ENCODE assay signal across 8 cellular contexts in genomic region chr19:32971012-32971595, GRCh38. TPM values are rescaled to one million over a fixed set of nuclear protein-coding genes. Genes with fewer than 3 reads are reported as not detected.
A peak's percentile ranks its signal among the peaks of the same experiment; 100 is the strongest.
DNase-seq lines count a peak whose midpoint lies in the region; ATAC-seq and TF ChIP-seq lines count a peak whose summit lies in the region.

No MANE protein-coding gene starts in this region.

- no peaks in the 10 kb centered on the region for H3K27me3 ChIP-seq in testis

- intact Hi-C loops in activated CD4-positive, alpha-beta T cell treated with anti-CD3 and anti-CD28 coated beads for 36 hours (cut with DNase I, micrococcal nuclease), result loop anchor here (1.0 to 5.0 kb wide), 3 partner anchors 206 to 551 kb away; partner anchors contain the start of genes NUDT19 (in 1 of the 2) and PEPD (in 1 of the 2)
- intact Hi-C loops in testis (cut with DNase I; ENCODE audit: low total_unique reads), result no loop called here

- TF ChIP-seq POLR2A in testis (IDR thresholded peaks at IDR 0.05), result no peak

- H3K27ac ChIP-seq in testis, result peak overlapping the region; percentile 20 to 24

- H3K27me3 Mint-ChIP-seq in activated CD4-positive, alpha-beta T cell treated with anti-CD3 and anti-CD28 coated beads for 36 hours, result no peaks in the 10 kb centered on the region
- H3K27me3 Mint-ChIP-seq in activated CD8-positive, alpha-beta T cell treated with anti-CD3 and anti-CD28 coated beads, Interleukin-2, amount 10 ng/mL, durations not matched to agents 7 days and 5 days (ENCODE audit: low read depth), result no peaks in the 10 kb centered on the region
- H3K27me3 Mint-ChIP-seq in immature natural killer cell (ENCODE audit: low read depth in 3 of 3), result peaks cover 6 to 10% (median 6%) of the 10 kb centered on the region in 3 donors

- H3K4me1 ChIP-seq in testis, result peaks cover 5% of the 10 kb centered on the region

- ATAC-seq in activated CD4-positive, alpha-beta T cell treated with anti-CD3 and anti-CD28 coated beads for 36 hours, result no peak
- no peak for ATAC-seq in activated CD8-positive, alpha-beta T cell treated with anti-CD3 and anti-CD28 coated beads, Interleukin-2, amount 10 ng/mL, durations not matched to agents 7 days and 5 days

- no peaks in the 10 kb centered on the region for H3K9me3 Mint-ChIP-seq in activated CD4-positive, alpha-beta T cell treated with anti-CD3 and anti-CD28 coated beads for 36 hours (ENCODE audit: low read depth)
- no peaks in the 10 kb centered on the region for H3K9me3 Mint-ChIP-seq in activated CD8-positive, alpha-beta T cell treated with anti-CD3 and anti-CD28 coated beads, Interleukin-2, amount 10 ng/mL, durations not matched to agents 7 days and 5 days (ENCODE audit: insufficient read depth)
- no peaks in the 10 kb centered on the region for H3K9me3 Mint-ChIP-seq in immature natural killer cell

- H3K4me1 Mint-ChIP-seq in activated CD4-positive, alpha-beta T cell treated with anti-CD3 and anti-CD28 coated beads for 36 hours, result peaks cover 11% of the 10 kb centered on the region
- H3K4me1 Mint-ChIP-seq in activated CD8-positive, alpha-beta T cell treated with anti-CD3 and anti-CD28 coated beads, Interleukin-2, amount 10 ng/mL, durations not matched to agents 7 days and 5 days (ENCODE audit: low read depth), result peaks cover 16% of the 10 kb centered on the region
- peaks cover 19 to 22% of the 10 kb centered on the region in 2 donors for H3K4me1 Mint-ChIP-seq in immature natural killer cell

- TF ChIP-seq CTCF in testis (IDR thresholded peaks at IDR 0.05), result no peak

- no peak for DNase-seq in activated CD4-positive, alpha-beta T cell treated with anti-CD3 and anti-CD28 coated beads for 36 hours
- DNase-seq in activated CD4-positive, alpha-beta T cell treated with anti-CD3 and anti-CD28 coated beads for 1 hour, result no peak
- no peak for DNase-seq in activated CD8-positive, alpha-beta T cell treated with anti-CD3 and anti-CD28 coated beads, Interleukin-2, amount 10 ng/mL, durations not matched to agents 7 days and 5 days
- no peak for DNase-seq in immature natural killer cell
- DNase-seq in testis, result no peak
- DNase-seq in GF-D8 (lab: John Stamatoyannopoulos, UW), result no peak
- DNase-seq in ureter (ENCODE audit: low spot score), result no peak
- no peak for DNase-seq in AML-193 (lab: John Stamatoyannopoulos, UW)

- POLR2A ChIA-PET in activated CD4-positive, alpha-beta T cell treated with anti-CD3 and anti-CD28 coated beads for 36 hours (lab: Charles Lee), result no interaction called here
- POLR2A ChIA-PET in activated CD8-positive, alpha-beta T cell treated with anti-CD3 and anti-CD28 coated beads, Interleukin-2, amount 10 ng/mL, durations not matched to agents 7 days and 5 days (lab: Charles Lee), result interaction anchor here (0.6 to 1.5 kb wide), 3 partner anchors 152 to 390 kb away, joined by 3 to 6 read pairs (median 3); partner anchors contain the start of gene NUDT19

- H3K9me3 ChIP-seq in testis, result no peaks in the 10 kb centered on the region

- H3K36me3 Mint-ChIP-seq in activated CD4-positive, alpha-beta T cell treated with anti-CD3 and anti-CD28 coated beads for 36 hours (ENCODE audit: low read depth), result peaks cover 12% of the 10 kb centered on the region
- peaks cover 28% of the 10 kb centered on the region for H3K36me3 Mint-ChIP-seq in activated CD8-positive, alpha-beta T cell treated with anti-CD3 and anti-CD28 coated beads, Interleukin-2, amount 10 ng/mL, durations not matched to agents 7 days and 5 days (ENCODE audit: low read depth)
- H3K36me3 Mint-ChIP-seq in immature natural killer cell, result peaks cover 0 to 4% (median 3%) of the 10 kb centered on the region in 3 donors

- peak overlapping the region; percentile 98 for H3K4me3 Mint-ChIP-seq in activated CD4-positive, alpha-beta T cell treated with anti-CD3 and anti-CD28 coated beads for 36 hours
- peak overlapping the region; percentile 97 for H3K4me3 Mint-ChIP-seq in activated CD8-positive, alpha-beta T cell treated with anti-CD3 and anti-CD28 coated beads, Interleukin-2, amount 10 ng/mL, durations not matched to agents 7 days and 5 days
- peak overlapping the region; percentile 96 to 99 (median 99) for H3K4me3 Mint-ChIP-seq in immature natural killer cell

- H3K27ac Mint-ChIP-seq in activated CD4-positive, alpha-beta T cell treated with anti-CD3 and anti-CD28 coated beads for 36 hours, result peak overlapping the region; percentile 65
- H3K27ac Mint-ChIP-seq in activated CD8-positive, alpha-beta T cell treated with anti-CD3 and anti-CD28 coated beads, Interleukin-2, amount 10 ng/mL, durations not matched to agents 7 days and 5 days, result peak overlapping the region; percentile 95
- peak overlapping the region; percentile 93 to 99 (median 98) for H3K27ac Mint-ChIP-seq in immature natural killer cell

- 8 to 20% methylated on average over 21 of the region's 21 CpGs for WGBS in testis, 2 donors

- peak overlapping the region; percentile 66 to 79 for H3K4me3 ChIP-seq in testis

- no peaks in the 10 kb centered on the region for H3K36me3 ChIP-seq in testis (ENCODE audit: low read depth, missing control alignments)

- CTCF ChIA-PET in activated CD4-positive, alpha-beta T cell treated with anti-CD3 and anti-CD28 coated beads for 36 hours (lab: Charles Lee), result interaction anchor here (1.0 to 1.2 kb wide), 2 partner anchors 154 to 213 kb away, joined by 3 to 4 read pairs; no protein-coding TSS in a partner anchor
- CTCF ChIA-PET in activated CD8-positive, alpha-beta T cell treated with anti-CD3 and anti-CD28 coated beads, Interleukin-2, amount 10 ng/mL, durations not matched to agents 7 days and 5 days (lab: Charles Lee), result interaction anchor here (1.3 kb wide), 1 partner anchor 147 kb away, joined by 3 read pairs; no protein-coding TSS in a partner anchor

RNA-seq across cellular contexts. Expression of gene CEP89, which starts 0.7 kb away (rescaled TPM):
- total RNA-seq in activated CD4-positive, alpha-beta T cell treated with anti-CD3 and anti-CD28 coated beads for 36 hours, result 10 to 100 TPM; 16.2 to 18.5 TPM
- 10 to 100 TPM; 20.0 to 23.2 TPM for total RNA-seq in activated CD8-positive, alpha-beta T cell treated with anti-CD3 and anti-CD28 coated beads, Interleukin-2, amount 10 ng/mL, durations not matched to agents 7 days and 5 days
- polyA plus RNA-seq in immature natural killer cell (10 to 100 TPM in 2 of 3 donors, 1 to 10 TPM in 1; 5.1 to 17.0 (median 11.4) TPM), testis (ENCODE audit: insufficient read depth, low read depth, low replicate concordance) (14.0 TPM)
- total RNA-seq in testis (10 to 100 TPM; 16.7 to 17.2 TPM), ureter (25.4 TPM)

RNA-seq across cellular contexts. Expression of gene FAAP24, which starts 0.9 kb away (rescaled TPM):
- 10 to 100 TPM in 1 of 2 experiments, 1 to 10 TPM in 1; 8.9 to 11.9 TPM for total RNA-seq in activated CD4-positive, alpha-beta T cell treated with anti-CD3 and anti-CD28 coated beads for 36 hours
- 1 to 10 TPM; 8.8 to 8.9 TPM for total RNA-seq in activated CD8-positive, alpha-beta T cell treated with anti-CD3 and anti-CD28 coated beads, Interleukin-2, amount 10 ng/mL, durations not matched to agents 7 days and 5 days
- polyA plus RNA-seq in immature natural killer cell (1 to 10 TPM; 3.5 to 8.2 (median 4.2) TPM), testis (ENCODE audit: insufficient read depth, low read depth, low replicate concordance) (15.8 TPM)
- total RNA-seq in testis (10 to 100 TPM in 1 of 2 donors, 1 to 10 TPM in 1; 5.5 to 11.8 TPM), ureter (4.9 TPM)
